In the genomic region with DNA sequence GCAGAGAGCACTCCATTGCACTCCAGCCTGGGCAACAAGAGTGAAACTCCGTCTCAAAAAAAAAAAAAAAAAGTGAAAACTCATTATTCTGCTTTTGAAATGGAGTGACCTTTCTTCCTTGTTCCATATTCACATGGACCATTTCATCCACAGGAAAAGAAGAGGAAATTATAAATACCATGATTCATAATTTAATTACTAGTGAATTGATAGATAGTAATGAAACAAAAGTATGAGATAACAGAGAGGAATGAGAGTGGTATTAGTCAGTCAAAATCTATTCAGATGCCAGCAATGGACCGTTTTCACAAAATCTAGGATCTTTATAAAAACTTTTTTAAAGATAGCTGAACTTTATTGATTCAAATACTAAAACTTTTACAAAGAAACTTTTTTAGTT, we compare ENCODE assay signal across 26 cellular contexts.
DNase-seq lines count a peak whose midpoint lies in the region; ATAC-seq and FAIRE-seq lines count a peak whose summit lies in the region.
"Had no signal": no experiment of that assay in that cellular context is flagged by ENCODE, and none has a peak within 500 bp of the region (broad histone marks: within the 10 kb centered on the region; RNA-seq: fewer than 3 reads in every experiment).

No MANE protein-coding gene starts in this region.

- peaks cover 16% of the 10 kb centered on the region for H3K9me3 Mint-ChIP-seq in activated CD4-positive, alpha-beta memory T cell treated with anti-CD3 and anti-CD28 coated beads for 36 hours

- POLR2A ChIA-PET in activated CD4-positive, alpha-beta memory T cell treated with anti-CD3 and anti-CD28 coated beads for 36 hours (lab: Charles Lee) = interaction anchor here (0.6 kb wide), 1 partner anchor 128 kb away, joined by 3 read pairs; no protein-coding TSS in a partner anchor

- no peak overlapping the region for H3K27ac Mint-ChIP-seq in activated CD4-positive, alpha-beta memory T cell treated with anti-CD3 and anti-CD28 coated beads for 36 hours

- no peaks in the 10 kb centered on the region for H3K27me3 Mint-ChIP-seq in activated CD4-positive, alpha-beta memory T cell treated with anti-CD3 and anti-CD28 coated beads for 36 hours

- intact Hi-C loops in activated CD4-positive, alpha-beta memory T cell treated with anti-CD3 and anti-CD28 coated beads for 36 hours (cut with micrococcal nuclease) = no loop called here
- intact Hi-C loops in posterior cingulate gyrus (cut with DNase I) = no loop called here

- no peak for ATAC-seq in HG03135 (IDR thresholded peaks at IDR 0.05; ENCODE audit: unreplicated experiment)
- ATAC-seq: HCT116, K562 had no signal

- H3K4me1 Mint-ChIP-seq in activated CD4-positive, alpha-beta memory T cell treated with anti-CD3 and anti-CD28 coated beads for 36 hours (ENCODE audit: low read depth) = no peaks in the 10 kb centered on the region

- CTCF ChIA-PET in activated CD4-positive, alpha-beta memory T cell treated with anti-CD3 and anti-CD28 coated beads for 36 hours (lab: Charles Lee) = no interaction called here

- peak; percentile 3 for DNase-seq in COLO829 (ENCODE audit: low spot score)
- DNase-seq in HS-5 (ENCODE audit: low read depth) = peak; percentile 35
- no peak for DNase-seq in frontal cortex (ENCODE audit: low spot score in 2 of 2)
- no peak for DNase-seq in activated CD4-positive, alpha-beta memory T cell treated with anti-CD3 and anti-CD28 coated beads for 36 hours
- no peak for DNase-seq in posterior cingulate gyrus
- DNase-seq: 8988T, ACHN, Kasumi-1, NCI-H1105 treated with DMSO at 0.1 percent for 48 hours, NCI-H146, NCI-H1930, NCI-H446, NCI-H524 treated with DMSO at 0.1 percent for 48 hours, NCI-H774, PC-9, RPMI8226, SHP77 had no signal

- FAIRE-seq in colon (lab: Jason Lieb, UNC) = peak; percentile 14
- FAIRE-seq in frontal cortex (lab: Jason Lieb, UNC) = peak; percentile 70
- FAIRE-seq: D721Med, G401.6, GM12891, H1, HTR-8/SVneo, K562 had no signal

- no peaks in the 10 kb centered on the region for H3K36me3 Mint-ChIP-seq in activated CD4-positive, alpha-beta memory T cell treated with anti-CD3 and anti-CD28 coated beads for 36 hours

- no peak overlapping the region for H3K4me3 Mint-ChIP-seq in activated CD4-positive, alpha-beta memory T cell treated with anti-CD3 and anti-CD28 coated beads for 36 hours

Comparison
In these comparisons a context has a peak if more than half of its experiments do, and no peak if none do; other contexts are left out.
1. DNase-seq: peak in COLO829 (single experiment) and HS-5 (single experiment); none in frontal cortex (0 of 2), activated CD4-positive, alpha-beta memory T cell treated with anti-CD3 and anti-CD28 coated beads for 36 hours (single experiment) and posterior cingulate gyrus (0 of 10).